ENCODE assay signal across 35 cellular contexts in the genomic region with DNA sequence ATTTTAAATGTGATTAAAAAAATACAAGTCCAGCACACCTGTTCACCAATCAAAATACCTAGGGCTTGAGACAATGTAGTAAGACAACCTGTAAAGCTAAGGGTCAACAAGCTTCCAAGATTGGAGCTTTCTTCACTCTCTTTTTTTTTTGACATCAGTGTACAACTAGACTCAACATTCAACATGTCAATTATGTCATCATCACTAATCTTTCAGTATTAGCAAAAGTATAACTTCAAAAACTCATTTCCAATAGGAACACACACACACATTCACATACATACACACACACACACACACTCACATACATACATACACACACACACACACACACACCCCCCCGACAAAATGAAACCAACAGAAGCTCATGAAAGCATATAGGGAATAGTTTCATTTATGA. TPM values are rescaled to one million over a fixed set of nuclear protein-coding genes. Genes with fewer than 3 reads are reported as not detected.
"Had no signal": no experiment of that assay in that cellular context is flagged by ENCODE, and none has a peak within 500 bp of the region (broad histone marks: within the 10 kb centered on the region; RNA-seq: fewer than 3 reads in every experiment).

No MANE protein-coding gene starts in this region.

- H3K9me3 ChIP-seq: body of pancreas, esophagus squamous epithelium, gastroesophageal sphincter, heart right ventricle had no signal

- H3K27ac ChIP-seq: adrenal gland, body of pancreas, epithelial cell of prostate, esophagus squamous epithelium, gastroesophageal sphincter, heart right ventricle had no signal

- FAIRE-seq: endometrium, endothelial cell of umbilical vein had no signal

- ATAC-seq: activated CD4-positive, alpha-beta T cell treated with anti-CD3 and anti-CD28 coated beads for 36 hours; activated CD8-positive, alpha-beta memory T cell treated with anti-CD3 and anti-CD28 coated beads, Interleukin-2, amount 10 ng/mL, durations not matched to agents 7 days and 5 days; activated CD8-positive, alpha-beta T cell treated with anti-CD3 and anti-CD28 coated beads, Interleukin-2, amount 10 ng/mL, durations not matched to agents 7 days and 5 days; activated naive CD8-positive, alpha-beta T cell treated with anti-CD3 and anti-CD28 coated beads, Interleukin-2, amount 50 U/mL, for 24 hours; body of pancreas; effector memory CD8-positive, alpha-beta T cell; gastroesophageal sphincter; heart right ventricle; T-helper 17 cell had no signal

- DNase-seq: activated CD4-positive, alpha-beta memory T cell treated with anti-CD3 and anti-CD28 coated beads for 36 hours; activated CD4-positive, alpha-beta T cell treated with anti-CD3 and anti-CD28 coated beads for 36 hours; activated CD4-positive, alpha-beta T cell treated with anti-CD3 and anti-CD28 coated beads, Interleukin-2, amount 10 ng/mL, durations not matched to agents 24 days and 14 days; activated CD4-positive, CD25-positive, alpha-beta regulatory T cell; activated CD4-positive, CD25-positive, alpha-beta regulatory T cell treated with anti-CD3 and anti-CD28 coated beads, Interleukin-2, amount 50 U/mL, for 72 hours; activated CD8-positive, alpha-beta memory T cell treated with anti-CD3 and anti-CD28 coated beads, Interleukin-2, amount 10 ng/mL, durations not matched to agents 7 days and 5 days; activated CD8-positive, alpha-beta memory T cell treated with anti-CD3 and anti-CD28 coated beads, Interleukin-2, amount 50 U/mL, for 4 hours; activated CD8-positive, alpha-beta T cell treated with anti-CD3 and anti-CD28 coated beads, Interleukin-2, amount 10 ng/mL, durations not matched to agents 7 days and 5 days; activated effector memory CD4-positive, alpha-beta T cell treated with anti-CD3 and anti-CD28 coated beads, Interleukin-2, amount 50 U/mL, for 16 hours; activated naive CD4-positive, alpha-beta T cell treated with anti-CD3 and anti-CD28 coated beads for 36 hours; activated naive CD8-positive, alpha-beta T cell treated with anti-CD3 and anti-CD28 coated beads for 36 hours; activated naive CD8-positive, alpha-beta T cell treated with anti-CD3 and anti-CD28 coated beads, Interleukin-2, amount 50 U/mL, for 24 hours; activated T-cell treated with anti-CD3 and anti-CD28 coated beads, Interleukin-2, amount 50 U/mL, for 1 hour; activated T-cell treated with anti-CD3 and anti-CD28 coated beads, Interleukin-2, amount 50 U/mL, for 48 hours; adrenal gland; amygdala; aorta; body of pancreas; caudate nucleus; cortex of kidney; dermis blood vessel endothelial cell; effector CD4-positive, alpha-beta T cell; effector memory CD8-positive, alpha-beta T cell; esophagus squamous epithelium; foreskin melanocyte; heart right ventricle; T-helper 17 cell; T1000 had no signal

- H3K36me3 ChIP-seq: adrenal gland, esophagus squamous epithelium, gastroesophageal sphincter, heart right ventricle had no signal

- H3K27me3 ChIP-seq: adrenal gland, body of pancreas, esophagus squamous epithelium, gastroesophageal sphincter, heart right ventricle had no signal

- H3K4me3 ChIP-seq: adrenal gland, body of pancreas, esophagus squamous epithelium, gastroesophageal sphincter, heart right ventricle had no signal

RNA-seq across cellular contexts. Expression of gene PRKN, which starts 26.0 kb away (rescaled TPM):
- total RNA-seq: activated CD4-positive, alpha-beta T cell treated with anti-CD3 and anti-CD28 coated beads, Interleukin-2, amount 10 ng/mL, durations not matched to agents 24 days and 14 days; activated CD8-positive, alpha-beta memory T cell treated with anti-CD3 and anti-CD28 coated beads for 36 hours; activated CD8-positive, alpha-beta memory T cell treated with anti-CD3 and anti-CD28 coated beads, Interleukin-2, amount 10 ng/mL, durations not matched to agents 7 days and 5 days; activated T-helper 1 cell treated with anti-CD3 and anti-CD28 coated beads, Interleukin-12 subunit alpha, Interleukin-12 subunit beta, Interleukin-2, Interleukin-4 antibody, amounts not matched to agents 30 ng/mL and 10 ng/mL and 1 ng/mL, durations not matched to agents 14 hours and 24 hours and 36 hours; activated T-helper 2 cell treated with anti-CD3 and anti-CD28 coated beads, Interferon-gamma antibody, Interleukin-2, Interleukin-4, amounts not matched to agents 10 μg/mL and 5 μg/mL and 100 μg/mL, durations not matched to agents 14 hours and 24 hours and 36 hours; endothelial cell of umbilical vein had no signal

RNA-seq across cellular contexts. Expression of gene PACRG, which starts 26.2 kb away (rescaled TPM):
- total RNA-seq: activated CD4-positive, alpha-beta memory T cell treated with anti-CD3 and anti-CD28 coated beads for 36 hours; activated CD4-positive, alpha-beta T cell treated with anti-CD3 and anti-CD28 coated beads for 36 hours; activated CD4-positive, alpha-beta T cell treated with anti-CD3 and anti-CD28 coated beads, Interleukin-2, amount 10 ng/mL, durations not matched to agents 24 days and 14 days; activated CD8-positive, alpha-beta memory T cell treated with anti-CD3 and anti-CD28 coated beads for 36 hours; activated CD8-positive, alpha-beta memory T cell treated with anti-CD3 and anti-CD28 coated beads, Interleukin-2, amount 10 ng/mL, durations not matched to agents 7 days and 5 days; activated naive CD4-positive, alpha-beta T cell treated with anti-CD3 and anti-CD28 coated beads for 36 hours; activated T-helper 2 cell treated with anti-CD3 and anti-CD28 coated beads, Interferon-gamma antibody, Interleukin-2, Interleukin-4, amounts not matched to agents 10 μg/mL and 5 μg/mL and 100 μg/mL, durations not matched to agents 14 hours and 24 hours and 36 hours; endothelial cell of umbilical vein had no signal
